ENCODE assay signal across 1 cellular context in genomic region chr16:30114833-30115232, GRCh38. TPM values are rescaled to one million over a fixed set of nuclear protein-coding genes. Genes with fewer than 3 reads are reported as not detected.
"Had no signal": no experiment of that assay in that cellular context is flagged by ENCODE, and none has a peak within 500 bp of the region (broad histone marks: within the 10 kb centered on the region; RNA-seq: fewer than 3 reads in every experiment).

No MANE protein-coding gene starts in this region.

RNA-seq across cellular contexts. Expression of gene GDPD3, which starts 1.5 kb away (rescaled TPM):
- total RNA-seq: epithelial cell of proximal tubule had no signal
